In the genomic region with DNA sequence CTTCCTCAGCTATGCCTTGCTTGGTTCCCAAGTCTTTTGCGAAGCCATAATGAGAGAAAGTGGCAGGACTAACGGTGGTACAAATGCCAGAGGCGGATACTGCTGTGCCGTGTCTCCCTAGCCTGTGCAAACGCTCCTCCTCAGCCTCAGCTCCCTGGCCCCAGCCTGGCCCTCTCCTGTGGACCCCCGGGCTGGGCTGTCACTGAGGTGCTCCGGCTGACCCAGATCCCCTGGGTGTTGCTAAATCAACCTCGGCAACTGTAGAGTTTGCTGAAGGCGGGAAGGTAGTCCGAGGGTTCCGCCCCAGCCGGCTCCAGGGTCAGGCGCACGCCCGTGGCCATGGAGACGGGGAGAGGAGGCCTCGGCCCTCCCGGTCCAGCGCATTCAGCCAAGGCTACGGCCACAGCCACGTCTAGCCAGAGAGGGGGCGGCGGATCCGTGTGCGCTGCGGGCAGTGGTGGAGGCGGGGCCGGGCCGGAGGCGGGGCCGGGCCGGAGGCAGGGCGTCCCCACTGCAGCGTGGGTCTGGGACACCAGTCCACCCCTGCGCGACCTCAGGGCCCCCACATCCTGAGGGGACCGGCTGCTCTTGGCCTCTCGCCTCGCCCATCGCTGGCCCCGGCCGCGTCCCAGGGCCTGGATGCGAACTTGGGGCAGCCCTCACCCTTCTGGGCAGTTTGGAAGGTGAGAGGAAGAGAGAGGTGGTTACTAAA, we compare ENCODE assay signal across 26 cellular contexts. TPM values are rescaled to one million over a fixed set of nuclear protein-coding genes. Genes with fewer than 3 reads are reported as not detected.
DNase-seq lines count a peak whose midpoint lies in the region; ATAC-seq and TF ChIP-seq lines count a peak whose summit lies in the region.
"Had no signal": no experiment of that assay in that cellular context is flagged by ENCODE, and none has a peak within 500 bp of the region (broad histone marks: within the 10 kb centered on the region; RNA-seq: fewer than 3 reads in every experiment).

No MANE protein-coding gene starts in this region.

- no peaks in the 10 kb centered on the region for H3F3A ChIP-seq in SK-N-SH (replicated peaks; ENCODE audit: insufficient read depth)

- WGBS in SK-N-SH (ENCODE audit: low lambda C conversion rate) = 27% methylated on average over 21 of the region's 44 CpGs
- WGBS in right cardiac atrium = 22% methylated on average over 44 of the region's 44 CpGs

- H3K9me2 ChIP-seq in SK-N-SH = no peaks in the 10 kb centered on the region

- no peak for TF ChIP-seq CTCF in SK-N-SH (IDR thresholded peaks at IDR 0.05)

- CTCF ChIA-PET in SK-N-SH (lab: Yijun Ruan, JAX) = no interaction called here

- TF ChIP-seq EP300 in SK-N-SH (IDR thresholded peaks at IDR 0.05; ENCODE audit: borderline replicate concordance in 1 of 2, low read depth in 1 of 2, low read length in 1 of 2) = no peak

- H3K27ac ChIP-seq in SK-N-SH (ENCODE audit: low read depth in 2 of 2, low read length in 1 of 2) (no peak overlapping the region), right cardiac atrium (ENCODE audit: low read length) (peak overlapping the region; percentile 25)

- H3K4me2 ChIP-seq in SK-N-SH = no peak overlapping the region

- no peak for ATAC-seq in SK-N-SH treated with all-trans-retinoic acid at 6 μM for 48 hours
- peak; percentile 90 to 91 for ATAC-seq in right cardiac atrium
- ATAC-seq in HG02642 (IDR thresholded peaks at IDR 0.05; ENCODE audit: poor library complexity, unreplicated experiment) = no peak
- ATAC-seq in GM18505 (IDR thresholded peaks at IDR 0.05; ENCODE audit: unreplicated experiment) = no peak
- ATAC-seq: activated T-cell treated with anti-CD3 and anti-CD28 coated beads, Interleukin-2, amount 50 U/mL, for 4 hours; Panc1; WTC11 had no signal

- TF ChIP-seq POLR2A in GM18505 (IDR thresholded peaks at IDR 0.05; ENCODE audit: borderline replicate concordance, extremely low read depth, insufficient read depth, insufficient read length) = no peak

- H3K4me3 ChIP-seq in SK-N-SH (ENCODE audit: low read depth in 2 of 2, low read length in 1 of 2) (no peak overlapping the region), right cardiac atrium (ENCODE audit: low read length) (peak overlapping the region; percentile 4)

- no peaks in the 10 kb centered on the region for H3K79me2 ChIP-seq in SK-N-SH (ENCODE audit: insufficient read depth)

- H2AFZ ChIP-seq in SK-N-SH (ENCODE audit: low read depth) = no peak overlapping the region

- no peaks in the 10 kb centered on the region for H3K36me3 ChIP-seq in SK-N-SH (replicated peaks in 1 of 2; ENCODE audit: control insufficient read depth in 1 of 2, insufficient read depth in 2 of 2, low read length in 1 of 2)

- H3K9me3 ChIP-seq in SK-N-SH = no peaks in the 10 kb centered on the region
- no peaks in the 10 kb centered on the region for H3K9me3 ChIP-seq in right cardiac atrium (ENCODE audit: control insufficient read depth, low read length)

- POLR2A ChIA-PET in SK-N-SH (lab: Yijun Ruan, JAX) = no interaction called here

- H3K27me3 ChIP-seq in SK-N-SH (ENCODE audit: insufficient read depth) (no peaks in the 10 kb centered on the region), right cardiac atrium (ENCODE audit: control insufficient read depth, insufficient read depth) (no peaks in the 10 kb centered on the region)

- no peak overlapping the region for H3K9ac ChIP-seq in SK-N-SH

- TF ChIP-seq RAD21 in SK-N-SH (IDR thresholded peaks at IDR 0.05; ENCODE audit: low read length) = no peak

- no peaks in the 10 kb centered on the region for H4K20me1 ChIP-seq in SK-N-SH (ENCODE audit: insufficient read depth)

- intact Hi-C loops in right cardiac atrium (cut with DNase I) (no loop called here), posterior vena cava (cut with DNase I) (no loop called here)

- DNase-seq in SK-N-SH (peak; percentile 56), right cardiac atrium (peak; percentile 75 to 91 (median 90)), posterior vena cava (ENCODE audit: low spot score) (peak; percentile 87), ureter (ENCODE audit: low spot score) (peak; percentile 38), NCI-H82 (lab: John Stamatoyannopoulos, UW) (no peak)
- DNase-seq: 8988T; activated CD4-positive, alpha-beta T cell treated with anti-CD3 and anti-CD28 coated beads, Interleukin-2, amount 50 U/mL, for 1 hour; activated naive CD4-positive, alpha-beta T cell; activated T-cell treated with anti-CD3 and anti-CD28 coated beads, Interleukin-2, amount 50 U/mL, for 4 hours; GOT3; HFFc6; kidney; NCI-H1694; NCI-H2171; NCI-H524; small intestine; stimulated activated CD4-positive, alpha-beta T cell treated with anti-CD3 and anti-CD28 coated beads, Interleukin-1b, Interleukin-23, amount 100 ng/mL, for 48 hours; stimulated activated CD8-positive, alpha-beta memory T cell treated with anti-CD3 and anti-CD28 coated beads, Interleukin-4, amount 100 ng/mL, for 48 hours had no signal

- H3K4me1 ChIP-seq in SK-N-SH (ENCODE audit: control insufficient read depth in 1 of 2, insufficient read depth in 2 of 2, low read depth in 1 of 2, low read length in 1 of 2) = no peaks in the 10 kb centered on the region; a peak in 1 of 4 replicates
- H3K4me1 ChIP-seq in right cardiac atrium (ENCODE audit: control insufficient read depth, insufficient read depth, low read length) = no peaks in the 10 kb centered on the region

TF ChIP-seq in SK-N-SH, 30 proteins besides CTCF, POLR2A, EP300 and RAD21 (continues in another document):
- TF ChIP-seq POLR2AphosphoS5 (IDR thresholded peaks at IDR 0.05; ENCODE audit: low read depth, low read length) (no peak), JUND (IDR thresholded peaks at IDR 0.05) (no peak)
- TF ChIP-seq, protein P1, sequence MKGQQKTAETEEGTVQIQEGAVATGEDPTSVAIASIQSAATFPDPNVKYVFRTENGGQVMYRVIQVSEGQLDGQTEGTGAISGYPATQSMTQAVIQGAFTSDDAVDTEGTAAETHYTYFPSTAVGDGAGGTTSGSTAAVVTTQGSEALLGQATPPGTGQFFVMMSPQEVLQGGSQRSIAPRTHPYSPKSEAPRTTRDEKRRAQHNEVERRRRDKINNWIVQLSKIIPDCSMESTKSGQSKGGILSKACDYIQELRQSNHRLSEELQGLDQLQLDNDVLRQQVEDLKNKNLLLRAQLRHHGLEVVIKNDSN (IDR thresholded peaks at IDR 0.05; ENCODE audit: borderline replicate concordance, low read depth) = no peak

TF ChIP-seq in SK-N-SH treated with all-trans-retinoic acid at 6 μM for 48 hours, 23 proteins besides CTCF, POLR2A, EP300 and RAD21 (continues in another document):
- TF ChIP-seq ZC3H10 (CRISPR knock-in tag; IDR thresholded peaks at IDR 0.05) (no peak), PPARA (CRISPR knock-in tag; IDR thresholded peaks at IDR 0.05; ENCODE audit: borderline replicate concordance) (no peak), SNAI2 (CRISPR knock-in tag; IDR thresholded peaks at IDR 0.05) (no peak), RARB (CRISPR knock-in tag; IDR thresholded peaks at IDR 0.05) (no peak), ESRRG (CRISPR knock-in tag; IDR thresholded peaks at IDR 0.05) (no peak), TOX (CRISPR knock-in tag; IDR thresholded peaks at IDR 0.05; ENCODE audit: borderline replicate concordance) (no peak), BACH2 (CRISPR knock-in tag; IDR thresholded peaks at IDR 0.05; ENCODE audit: borderline replicate concordance) (no peak), CSDC2 (CRISPR knock-in tag; IDR thresholded peaks at IDR 0.05) (no peak)
- TF ChIP-seq, protein P2, sequence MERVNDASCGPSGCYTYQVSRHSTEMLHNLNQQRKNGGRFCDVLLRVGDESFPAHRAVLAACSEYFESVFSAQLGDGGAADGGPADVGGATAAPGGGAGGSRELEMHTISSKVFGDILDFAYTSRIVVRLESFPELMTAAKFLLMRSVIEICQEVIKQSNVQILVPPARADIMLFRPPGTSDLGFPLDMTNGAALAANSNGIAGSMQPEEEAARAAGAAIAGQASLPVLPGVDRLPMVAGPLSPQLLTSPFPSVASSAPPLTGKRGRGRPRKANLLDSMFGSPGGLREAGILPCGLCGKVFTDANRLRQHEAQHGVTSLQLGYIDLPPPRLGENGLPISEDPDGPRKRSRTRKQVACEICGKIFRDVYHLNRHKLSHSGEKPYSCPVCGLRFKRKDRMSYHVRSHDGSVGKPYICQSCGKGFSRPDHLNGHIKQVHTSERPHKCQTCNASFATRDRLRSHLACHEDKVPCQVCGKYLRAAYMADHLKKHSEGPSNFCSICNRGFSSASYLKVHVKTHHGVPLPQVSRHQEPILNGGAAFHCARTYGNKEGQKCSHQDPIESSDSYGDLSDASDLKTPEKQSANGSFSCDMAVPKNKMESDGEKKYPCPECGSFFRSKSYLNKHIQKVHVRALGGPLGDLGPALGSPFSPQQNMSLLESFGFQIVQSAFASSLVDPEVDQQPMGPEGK (CRISPR knock-in tag; IDR thresholded peaks at IDR 0.05; ENCODE audit: borderline replicate concordance) = no peak
- TF ChIP-seq, protein P3, sequence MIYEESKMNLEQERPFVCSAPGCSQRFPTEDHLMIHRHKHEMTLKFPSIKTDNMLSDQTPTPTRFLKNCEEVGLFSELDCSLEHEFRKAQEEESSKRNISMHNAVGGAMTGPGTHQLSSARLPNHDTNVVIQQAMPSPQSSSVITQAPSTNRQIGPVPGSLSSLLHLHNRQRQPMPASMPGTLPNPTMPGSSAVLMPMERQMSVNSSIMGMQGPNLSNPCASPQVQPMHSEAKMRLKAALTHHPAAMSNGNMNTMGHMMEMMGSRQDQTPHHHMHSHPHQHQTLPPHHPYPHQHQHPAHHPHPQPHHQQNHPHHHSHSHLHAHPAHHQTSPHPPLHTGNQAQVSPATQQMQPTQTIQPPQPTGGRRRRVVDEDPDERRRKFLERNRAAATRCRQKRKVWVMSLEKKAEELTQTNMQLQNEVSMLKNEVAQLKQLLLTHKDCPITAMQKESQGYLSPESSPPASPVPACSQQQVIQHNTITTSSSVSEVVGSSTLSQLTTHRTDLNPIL (CRISPR knock-in tag; IDR thresholded peaks at IDR 0.05; ENCODE audit: low read depth) = no peak
- TF ChIP-seq, protein P4, sequence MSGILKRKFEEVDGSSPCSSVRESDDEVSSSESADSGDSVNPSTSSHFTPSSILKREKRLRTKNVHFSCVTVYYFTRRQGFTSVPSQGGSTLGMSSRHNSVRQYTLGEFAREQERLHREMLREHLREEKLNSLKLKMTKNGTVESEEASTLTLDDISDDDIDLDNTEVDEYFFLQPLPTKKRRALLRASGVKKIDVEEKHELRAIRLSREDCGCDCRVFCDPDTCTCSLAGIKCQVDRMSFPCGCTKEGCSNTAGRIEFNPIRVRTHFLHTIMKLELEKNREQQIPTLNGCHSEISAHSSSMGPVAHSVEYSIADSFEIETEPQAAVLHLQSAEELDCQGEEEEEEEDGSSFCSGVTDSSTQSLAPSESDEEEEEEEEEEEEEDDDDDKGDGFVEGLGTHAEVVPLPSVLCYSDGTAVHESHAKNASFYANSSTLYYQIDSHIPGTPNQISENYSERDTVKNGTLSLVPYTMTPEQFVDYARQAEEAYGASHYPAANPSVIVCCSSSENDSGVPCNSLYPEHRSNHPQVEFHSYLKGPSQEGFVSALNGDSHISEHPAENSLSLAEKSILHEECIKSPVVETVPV (CRISPR knock-in tag; IDR thresholded peaks at IDR 0.05) = no peak

RNA-seq across cellular contexts. Expression of a gene that starts 16.4 kb away (rescaled TPM):
- polyA plus RNA-seq in SK-N-SH (2012; rRNA removed) = 0.26 and 0.28 TPM in 2 replicates
- polyA plus RNA-seq in SK-N-SH (2012; cell fraction: cytosol; rRNA removed) = 0.30 and 0.34 TPM in 2 replicates
- polyA plus RNA-seq in SK-N-SH (2012; cell fraction: nucleus; rRNA removed) = 0.28 and 0.31 TPM in 2 replicates
- under 1 TPM in 3 of 4 donors, not detected in 1; 0.22 to 0.29 (median 0.23) TPM for total RNA-seq in right cardiac atrium
- polyA plus RNA-seq in right cardiac atrium = 0.05 TPM
- total RNA-seq in posterior vena cava = under 1 TPM; 0.23 to 0.33 TPM
- total RNA-seq in ureter = 0.16 TPM
- total RNA-seq: chondrocyte, endothelial cell of umbilical vein, LHCN-M2 had no signal
- polyA plus RNA-seq: endothelial cell of umbilical vein had no signal

Comparison
In these comparisons a context has a peak if more than half of its experiments do, and no peak if none do; other contexts are left out.
1. ATAC-seq: peak in right cardiac atrium (2 of 2); none in SK-N-SH treated with all-trans-retinoic acid at 6 μM for 48 hours (single experiment), HG02642 (single experiment) and GM18505 (single experiment).